Comparison of ENCODE assay signal across 2 cellular contexts in genomic region chr1:25770541-25771245, GRCh38.
TF ChIP-seq lines count a peak whose summit lies in the region.

No MANE protein-coding gene starts in this region.

TF ChIP-seq in SK-N-SH, 30 proteins besides CTCF, POLR2A, EP300 and RAD21 (continued from another document):
- TF ChIP-seq REST (IDR thresholded peaks at IDR 0.05; ENCODE audit: low read depth, low read length): no peak
- TF ChIP-seq FOSL2 (IDR thresholded peaks at IDR 0.05; ENCODE audit: borderline replicate concordance, low read depth): no peak
- no peak for TF ChIP-seq FOXJ3 (CRISPR knock-in tag; IDR thresholded peaks at IDR 0.05)
- no peak for TF ChIP-seq TCF12 (IDR thresholded peaks at IDR 0.05)
- TF ChIP-seq NRF1 (IDR thresholded peaks at IDR 0.05; ENCODE audit: low read depth, low read length): no peak
- TF ChIP-seq CHD2 (IDR thresholded peaks at IDR 0.05; ENCODE audit: low read length, partially characterized antibody): no peak
- no peak for TF ChIP-seq YY1 (IDR thresholded peaks at IDR 0.05; ENCODE audit: low read depth)
- TF ChIP-seq MEF2A (IDR thresholded peaks at IDR 0.05; ENCODE audit: borderline replicate concordance, low read depth): no peak
- no peak for TF ChIP-seq ELF1 (IDR thresholded peaks at IDR 0.05)
- no peak for TF ChIP-seq USF2 (IDR thresholded peaks at IDR 0.05; ENCODE audit: borderline replicate concordance, low read depth, low read length)
- no peak for TF ChIP-seq IRF3 (IDR thresholded peaks at IDR 0.05; ENCODE audit: low read depth, low read length)
- no peak for TF ChIP-seq GABPA (IDR thresholded peaks at IDR 0.05; ENCODE audit: low read depth)
- no peak for TF ChIP-seq GATA2 (CRISPR knock-in tag; IDR thresholded peaks at IDR 0.05)

TF ChIP-seq in SK-N-SH treated with all-trans-retinoic acid at 6 μM for 48 hours, 23 proteins besides CTCF, POLR2A, EP300 and RAD21 (continued from another document):
- no peak for TF ChIP-seq PATZ1 (CRISPR knock-in tag; IDR thresholded peaks at IDR 0.05; ENCODE audit: borderline replicate concordance)
- no peak for TF ChIP-seq ESRRG (CRISPR knock-in tag; IDR thresholded peaks at IDR 0.05)
- no peak for TF ChIP-seq RARB (CRISPR knock-in tag; IDR thresholded peaks at IDR 0.05)
- no peak for TF ChIP-seq ZNF70 (CRISPR knock-in tag; IDR thresholded peaks at IDR 0.05)
- TF ChIP-seq ARNTL (CRISPR knock-in tag; IDR thresholded peaks at IDR 0.05; ENCODE audit: borderline replicate concordance, low read depth): no peak
- no peak for TF ChIP-seq ZNF565 (CRISPR knock-in tag; conservative IDR thresholded peaks at IDR 0.05; ENCODE audit: low read depth)
- no peak for TF ChIP-seq SNAI2 (CRISPR knock-in tag; IDR thresholded peaks at IDR 0.05)
- TF ChIP-seq OSR1 (CRISPR knock-in tag; IDR thresholded peaks at IDR 0.05): no peak
